Comparison of ENCODE assay signal across 10 cellular contexts in the genomic region with DNA sequence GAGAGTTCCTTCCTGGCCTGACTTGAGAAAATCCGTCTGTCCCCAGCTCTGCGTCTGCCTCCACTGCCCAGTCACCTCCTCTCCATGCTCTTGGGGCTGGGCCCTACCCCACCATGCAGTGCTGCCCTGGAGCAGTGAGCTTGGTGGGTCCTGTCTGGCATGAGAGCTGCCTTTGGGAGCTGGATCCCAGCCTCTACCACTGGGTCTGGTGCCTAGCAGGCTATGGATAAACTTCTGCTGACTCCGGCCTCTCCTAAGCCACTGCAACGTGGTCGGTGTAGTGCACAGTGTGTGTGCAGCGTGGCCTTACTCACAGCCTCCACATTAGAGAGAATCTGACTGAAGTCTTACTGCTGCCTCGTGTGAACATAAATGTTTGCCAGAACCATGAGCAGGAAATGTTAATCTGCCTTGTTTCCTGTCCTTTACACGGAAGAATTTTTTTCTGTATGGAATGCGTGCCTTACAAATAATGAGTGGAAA. TPM values are rescaled to one million over a fixed set of nuclear protein-coding genes. Genes with fewer than 3 reads are reported as not detected.
DNase-seq lines count a peak whose midpoint lies in the region; ATAC-seq and TF ChIP-seq lines count a peak whose summit lies in the region.
"Had no signal": no experiment of that assay in that cellular context is flagged by ENCODE, and none has a peak within 500 bp of the region (broad histone marks: within the 10 kb centered on the region; RNA-seq: fewer than 3 reads in every experiment).

No MANE protein-coding gene starts in this region.

- H3K36me3 Mint-ChIP-seq in stimulated activated naive CD8-positive, alpha-beta T cell treated with anti-CD3 and anti-CD28 coated beads, Interleukin-15, Interleukin-2, amounts not matched to agents 100 ng/mL and 50 ng/mL, for 24 hours (ENCODE audit: low read depth), result peaks cover 70% of the 10 kb centered on the region
- peaks cover 8% of the 10 kb centered on the region for H3K36me3 Mint-ChIP-seq in chondrocyte (ENCODE audit: low read depth)
- peaks cover 28% of the 10 kb centered on the region for H3K36me3 Mint-ChIP-seq in mesothelial cell of epicardium

- BruUV-seq in PC-9 (replicated peaks; lab: Mats Ljungman, UMichigan), result no TSS peak

- no peak for ATAC-seq in stimulated activated naive CD8-positive, alpha-beta T cell treated with anti-CD3 and anti-CD28 coated beads, Interleukin-15, Interleukin-2, amounts not matched to agents 100 U/mL and 50 U/mL, for 24 hours
- peak; percentile 63 for ATAC-seq in aorta (ENCODE audit: low FRiP score)
- ATAC-seq in GM19023 (IDR thresholded peaks at IDR 0.05; ENCODE audit: unreplicated experiment), result no peak

- no peaks in the 10 kb centered on the region for H3F3A ChIP-seq in PC-9 (ENCODE audit: insufficient read depth, low read depth)

- no peak for DNase-seq in stimulated activated naive CD8-positive, alpha-beta T cell treated with anti-CD3 and anti-CD28 coated beads, Interleukin-15, Interleukin-2, amounts not matched to agents 100 U/mL and 50 U/mL, for 24 hours
- DNase-seq in chondrocyte (ENCODE audit: low spot score), result no peak
- DNase-seq in mesothelial cell of epicardium (ENCODE audit: low spot score in 2 of 2, unreplicated experiment in 2 of 2), result no peak
- no peak for DNase-seq in aorta
- no peak for DNase-seq in PC-9
- no peak for DNase-seq in NCI-H526 (lab: John Stamatoyannopoulos, UW)
- DNase-seq: NCI-H1417 treated with DMSO at 0.1 percent for 48 hours had no signal

- H3K4me1 ChIP-seq in aorta (ENCODE audit: control insufficient read depth in 1 of 2, insufficient read depth in 2 of 2, low read length in 2 of 2) (no peaks in the 10 kb centered on the region), PC-9 (replicated peaks; ENCODE audit: insufficient read depth) (no peaks in the 10 kb centered on the region)

- no peaks in the 10 kb centered on the region; the same call in 1 of the 2 replicates for H4K20me1 ChIP-seq in PC-9 (ENCODE audit: insufficient read depth)

- no peaks in the 10 kb centered on the region for H3K27me3 Mint-ChIP-seq in stimulated activated naive CD8-positive, alpha-beta T cell treated with anti-CD3 and anti-CD28 coated beads, Interleukin-15, Interleukin-2, amounts not matched to agents 100 ng/mL and 50 ng/mL, for 24 hours
- no peaks in the 10 kb centered on the region for H3K27me3 Mint-ChIP-seq in chondrocyte (ENCODE audit: low read depth)
- no peaks in the 10 kb centered on the region for H3K27me3 Mint-ChIP-seq in mesothelial cell of epicardium (ENCODE audit: low read depth)
- H3K27me3 Mint-ChIP-seq: dendritic cell treated with granulocyte-macrophage colony-stimulating factor and Interleukin-4, amounts not matched to agents 40 ng/mL and 50 ng/mL, for 4 days had no signal

- no peak overlapping the region for H3K4me3 Mint-ChIP-seq in stimulated activated naive CD8-positive, alpha-beta T cell treated with anti-CD3 and anti-CD28 coated beads, Interleukin-15, Interleukin-2, amounts not matched to agents 100 ng/mL and 50 ng/mL, for 24 hours
- H3K4me3 Mint-ChIP-seq in chondrocyte (ENCODE audit: unreplicated experiment) (peak overlapping the region; percentile 37), mesothelial cell of epicardium (peak overlapping the region; percentile 6)
- H3K4me3 Mint-ChIP-seq: dendritic cell treated with granulocyte-macrophage colony-stimulating factor and Interleukin-4, amounts not matched to agents 40 ng/mL and 50 ng/mL, for 4 days had no signal

- H3K27ac ChIP-seq in aorta (ENCODE audit: low read depth in 1 of 2, low read length in 2 of 2), result peak overlapping the region in 1 of 2 donors; percentile 60
- no peak overlapping the region for H3K27ac ChIP-seq in PC-9

- no peaks in the 10 kb centered on the region for H3K9me2 ChIP-seq in PC-9 (ENCODE audit: insufficient read depth)

- H3K79me2 ChIP-seq in PC-9 (ENCODE audit: low read depth), result no peaks in the 10 kb centered on the region

- no peaks in the 10 kb centered on the region for H3K9me3 Mint-ChIP-seq in stimulated activated naive CD8-positive, alpha-beta T cell treated with anti-CD3 and anti-CD28 coated beads, Interleukin-15, Interleukin-2, amounts not matched to agents 100 ng/mL and 50 ng/mL, for 24 hours
- H3K9me3 Mint-ChIP-seq in chondrocyte (ENCODE audit: low read depth), result no peaks in the 10 kb centered on the region
- H3K9me3 Mint-ChIP-seq in mesothelial cell of epicardium, result no peaks in the 10 kb centered on the region
- H3K9me3 Mint-ChIP-seq: dendritic cell treated with granulocyte-macrophage colony-stimulating factor and Interleukin-4, amounts not matched to agents 40 ng/mL and 50 ng/mL, for 4 days had no signal

- H3K4me3 ChIP-seq in aorta (ENCODE audit: low read length in 2 of 2), result no peak overlapping the region
- H3K4me3 ChIP-seq in PC-9, result no peak overlapping the region

- peaks cover under 1% of the 10 kb centered on the region for H3K9me3 ChIP-seq in aorta (ENCODE audit: control insufficient read depth, low read length)
- H3K9me3 ChIP-seq in PC-9 (ENCODE audit: insufficient read depth, low read depth), result no peaks in the 10 kb centered on the region

- H3K36me3 ChIP-seq in aorta (ENCODE audit: control insufficient read depth in 1 of 2, insufficient read depth in 2 of 2, low read length in 1 of 2) (peaks cover 2 to 4% of the 10 kb centered on the region in 2 donors), PC-9 (ENCODE audit: low read depth) (no peaks in the 10 kb centered on the region)

- H3K27ac Mint-ChIP-seq in stimulated activated naive CD8-positive, alpha-beta T cell treated with anti-CD3 and anti-CD28 coated beads, Interleukin-15, Interleukin-2, amounts not matched to agents 100 ng/mL and 50 ng/mL, for 24 hours, result peak overlapping the region; percentile 83
- H3K27ac Mint-ChIP-seq in chondrocyte (ENCODE audit: unreplicated experiment) (peak overlapping the region; percentile 96), mesothelial cell of epicardium (peak overlapping the region; percentile 95)
- H3K27ac Mint-ChIP-seq: dendritic cell treated with granulocyte-macrophage colony-stimulating factor and Interleukin-4, amounts not matched to agents 40 ng/mL and 50 ng/mL, for 4 days had no signal

- intact Hi-C loops in aorta (cut with DNase I) (no loop called here), PC-9 (cut with micrococcal nuclease; ENCODE audit: unreplicated experiment) (no loop called here)

- POLR2A ChIA-PET in PC-9 (lab: Charles Lee; ENCODE audit: unreplicated experiment), result no interaction called here

- H2AFZ ChIP-seq in PC-9, result no peak overlapping the region

- CTCF ChIA-PET in PC-9 (lab: Charles Lee), result no interaction called here

- peaks cover 22% of the 10 kb centered on the region for H3K4me1 Mint-ChIP-seq in stimulated activated naive CD8-positive, alpha-beta T cell treated with anti-CD3 and anti-CD28 coated beads, Interleukin-15, Interleukin-2, amounts not matched to agents 100 ng/mL and 50 ng/mL, for 24 hours (ENCODE audit: low read depth)
- H3K4me1 Mint-ChIP-seq in chondrocyte (ENCODE audit: low read depth), result peaks cover 29% of the 10 kb centered on the region
- peaks cover 21% of the 10 kb centered on the region for H3K4me1 Mint-ChIP-seq in mesothelial cell of epicardium

- H3K4me2 ChIP-seq in PC-9, result no peak overlapping the region

- 43 to 47% methylated on average over 9 of the region's 9 CpGs for WGBS in aorta, 2 donors

- TF ChIP-seq CTCF in chondrocyte (IDR thresholded peaks at IDR 0.05) (no peak), mesothelial cell of epicardium (IDR thresholded peaks at IDR 0.05; ENCODE audit: unreplicated experiment) (no peak), PC-9 (conservative IDR thresholded peaks at IDR 0.05) (no peak)

- H3K27me3 ChIP-seq in aorta (ENCODE audit: control insufficient read depth in 1 of 2, insufficient read depth in 2 of 2, low read length in 1 of 2) (no peaks in the 10 kb centered on the region), PC-9 (ENCODE audit: insufficient read depth, low read depth) (no peaks in the 10 kb centered on the region)

RNA-seq across cellular contexts. Expression of a gene that starts 47.6 kb away (rescaled TPM):
- total RNA-seq in chondrocyte (27.3 to 54.7 TPM (median 38.5 TPM) in 3 replicates), mesothelial cell of epicardium (69.1 to 73.6 TPM (median 70.4 TPM) in 3 replicates), aorta (10 to 100 TPM; 64.4 to 82.7 TPM), PC-9 (2021) (69.0 and 81.7 TPM in 2 replicates)
- 10 to 100 TPM in 1 of 2 donors, 1 to 10 TPM in 1; 5.1 to 17.8 TPM for polyA plus RNA-seq in aorta

RNA-seq across cellular contexts. Expression of a gene that starts 47.8 kb away (rescaled TPM):
- total RNA-seq in chondrocyte (not detected in 3 replicates), mesothelial cell of epicardium (not detected in 3 replicates), aorta (not detected), PC-9 (2021) (not detected in 2 replicates)
- polyA plus RNA-seq in aorta, result not detected
